ENCODE assay signal across 8 cellular contexts in the genomic region with DNA sequence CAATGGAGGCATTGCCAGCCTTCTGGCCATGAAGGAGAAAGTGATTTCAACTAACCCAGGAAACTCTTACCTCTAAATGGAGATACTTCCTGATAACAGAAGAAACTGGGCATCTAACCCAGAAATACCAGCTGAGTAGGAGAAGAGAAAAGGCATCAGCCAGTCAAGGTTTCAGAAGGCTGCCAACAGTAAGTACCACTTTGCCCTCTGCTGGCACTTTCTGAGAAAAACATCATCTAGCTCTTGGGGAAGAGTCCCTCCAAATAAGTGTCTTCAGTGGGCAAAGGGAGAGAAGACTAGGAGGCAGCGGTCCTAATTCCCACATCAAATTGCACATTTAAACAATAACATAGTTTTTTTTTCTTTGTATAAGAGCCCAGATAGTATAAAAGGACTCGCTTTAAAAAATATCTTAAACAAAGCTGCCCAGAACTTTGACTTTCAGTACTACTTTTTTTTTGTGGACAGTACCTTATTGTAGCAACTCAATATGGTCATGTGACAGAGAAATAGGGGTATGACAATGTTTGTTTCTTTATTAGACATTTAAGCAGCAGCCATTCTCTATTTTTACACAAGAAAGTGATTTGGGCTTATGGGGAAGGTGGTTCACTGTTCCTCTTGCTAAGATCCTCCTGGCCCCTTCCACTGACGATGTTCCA.
DNase-seq lines count a peak whose midpoint lies in the region; TF ChIP-seq lines count a peak whose summit lies in the region.

No MANE protein-coding gene starts in this region.

- H3K27ac Mint-ChIP-seq in activated T-helper 2 cell treated with anti-CD3 and anti-CD28 coated beads, Interferon-gamma antibody, Interleukin-2, Interleukin-4, amounts not matched to agents 10 μg/mL and 5 μg/mL and 100 μg/mL, durations not matched to agents 14 hours and 24 hours and 36 hours, result no peak overlapping the region

- no peak overlapping the region for H3K27ac ChIP-seq in 22Rv1
- no peak overlapping the region for H3K27ac ChIP-seq in prostate gland

- H3K27me3 Mint-ChIP-seq in activated T-helper 2 cell treated with anti-CD3 and anti-CD28 coated beads, Interferon-gamma antibody, Interleukin-2, Interleukin-4, amounts not matched to agents 10 μg/mL and 5 μg/mL and 100 μg/mL, durations not matched to agents 14 hours and 24 hours and 36 hours (ENCODE audit: low read depth), result peaks cover 4% of the 10 kb centered on the region

- H3K4me3 Mint-ChIP-seq in activated T-helper 2 cell treated with anti-CD3 and anti-CD28 coated beads, Interferon-gamma antibody, Interleukin-2, Interleukin-4, amounts not matched to agents 10 μg/mL and 5 μg/mL and 100 μg/mL, durations not matched to agents 14 hours and 24 hours and 36 hours (ENCODE audit: low read depth), result no peak overlapping the region

- no peaks in the 10 kb centered on the region for H3K36me3 Mint-ChIP-seq in activated T-helper 2 cell treated with anti-CD3 and anti-CD28 coated beads, Interferon-gamma antibody, Interleukin-2, Interleukin-4, amounts not matched to agents 10 μg/mL and 5 μg/mL and 100 μg/mL, durations not matched to agents 14 hours and 24 hours and 36 hours (ENCODE audit: low read depth)

- H3K9me3 Mint-ChIP-seq in activated T-helper 2 cell treated with anti-CD3 and anti-CD28 coated beads, Interferon-gamma antibody, Interleukin-2, Interleukin-4, amounts not matched to agents 10 μg/mL and 5 μg/mL and 100 μg/mL, durations not matched to agents 14 hours and 24 hours and 36 hours, result no peaks in the 10 kb centered on the region

- peak overlapping the region; percentile 59; the same call in 1 of the 2 replicates for H2AFZ ChIP-seq in Loucy (ENCODE audit: low read length)

- no peaks in the 10 kb centered on the region for H3K79me2 ChIP-seq in Loucy (ENCODE audit: insufficient read depth, low read length)

- H3K36me3 ChIP-seq in Loucy (ENCODE audit: insufficient read depth, low read length), result no peaks in the 10 kb centered on the region
- H3K36me3 ChIP-seq in prostate gland, result no peaks in the 10 kb centered on the region

- H3K4me3 ChIP-seq in GM12864 (ENCODE audit: low read depth, low read length) (no peak overlapping the region), Loucy (ENCODE audit: low read length, poor library complexity, severe bottlenecking) (no peak overlapping the region), foreskin fibroblast (ENCODE audit: low read depth in 1 of 2, low read length in 2 of 2) (no peak overlapping the region), prostate gland (no peak overlapping the region)

- no peaks in the 10 kb centered on the region for H3K9me2 ChIP-seq in Loucy (replicated peaks; ENCODE audit: low read depth, low read length)

- peak; percentile 15 for DNase-seq in GM12864 (ENCODE audit: low read depth)
- peak; percentile 43 for DNase-seq in HEK293T (ENCODE audit: extremely low spot score)
- DNase-seq in SK-N-DZ (ENCODE audit: low spot score), result peak; percentile 29
- DNase-seq in foreskin fibroblast, result peak; percentile 4 to 40
- peak; percentile 63 for DNase-seq in prostate gland (ENCODE audit: low spot score)
- DNase-seq in activated T-helper 2 cell treated with anti-CD3 and anti-CD28 coated beads, Interferon-gamma antibody, Interleukin-2, Interleukin-4, amounts not matched to agents 10 μg/mL and 5 μg/mL and 100 μg/mL, durations not matched to agents 14 hours and 24 hours and 36 hours (ENCODE audit: low spot score), result no peak

- H3K9me3 ChIP-seq in Loucy (ENCODE audit: insufficient read depth, low read depth, low read length) (no peaks in the 10 kb centered on the region), prostate gland (no peaks in the 10 kb centered on the region)

- H3K4me1 ChIP-seq in Loucy (ENCODE audit: insufficient read depth, low read length, poor library complexity, severe bottlenecking), result no peaks in the 10 kb centered on the region
- no peaks in the 10 kb centered on the region for H3K4me1 ChIP-seq in prostate gland (replicated peaks)

- 63% methylated on average over 3 of the region's 3 CpGs for WGBS in prostate gland

- intact Hi-C loops in prostate gland (cut with DNase I), result loop anchor here (5.0 kb wide), 2 partner anchors 259 to 314 kb away; no protein-coding TSS in a partner anchor
- intact Hi-C loops in activated T-helper 2 cell treated with anti-CD3 and anti-CD28 coated beads, Interferon-gamma antibody, Interleukin-2, Interleukin-4, amounts not matched to agents 10 μg/mL and 5 μg/mL and 100 μg/mL, durations not matched to agents 14 hours and 24 hours and 36 hours (cut with micrococcal nuclease), result loop anchor here (2.0 to 5.0 kb wide), 3 partner anchors 257 to 504 kb away; no protein-coding TSS in a partner anchor

- TF ChIP-seq CTCF in 22Rv1 (IDR thresholded peaks at IDR 0.05) (peak; percentile 89), GM12864 (IDR thresholded peaks at IDR 0.05; ENCODE audit: low read depth, low read length, missing control alignments) (peak; percentile 70), Loucy (conservative IDR thresholded peaks at IDR 0.05; ENCODE audit: low read length) (peak; percentile 79), foreskin fibroblast (IDR thresholded peaks at IDR 0.05; ENCODE audit: low read depth, low read length) (peak; percentile 44), prostate gland (IDR thresholded peaks at IDR 0.05) (peak; percentile 14 to 73 (median 54))

- POLR2A ChIA-PET in HEK293T (lab: Yijun Ruan, JAX), result no interaction called here

- no peaks in the 10 kb centered on the region for H4K20me1 ChIP-seq in Loucy (ENCODE audit: insufficient read depth, low read length, poor library complexity, severe bottlenecking)

- TF ChIP-seq POLR2A in prostate gland (IDR thresholded peaks at IDR 0.05), result no peak

- H3K4me1 Mint-ChIP-seq in activated T-helper 2 cell treated with anti-CD3 and anti-CD28 coated beads, Interferon-gamma antibody, Interleukin-2, Interleukin-4, amounts not matched to agents 10 μg/mL and 5 μg/mL and 100 μg/mL, durations not matched to agents 14 hours and 24 hours and 36 hours (ENCODE audit: low read depth), result peaks cover 3% of the 10 kb centered on the region

- H3K4me2 ChIP-seq in Loucy (ENCODE audit: low read depth, low read length, poor library complexity, severe bottlenecking), result no peak overlapping the region

- no peaks in the 10 kb centered on the region for H3F3A ChIP-seq in Loucy (ENCODE audit: low read depth)

- no peaks in the 10 kb centered on the region for H3K27me3 ChIP-seq in Loucy (ENCODE audit: insufficient read depth, low read length, poor library complexity, severe bottlenecking)
- no peaks in the 10 kb centered on the region for H3K27me3 ChIP-seq in prostate gland (replicated peaks; ENCODE audit: insufficient read depth)

- CTCF ChIA-PET in HEK293T (lab: Yijun Ruan, JAX), result interaction anchor here (0.6 to 1.0 kb wide), 6 partner anchors 15 to 503 kb away, joined by 3 to 5 read pairs (median 3); no protein-coding TSS in a partner anchor

- no peak overlapping the region for H3K9ac ChIP-seq in Loucy (ENCODE audit: low read depth, low read length, poor library complexity, severe bottlenecking)

TF ChIP-seq in HEK293T, 16 proteins besides CTCF, POLR2A, EP300 and RAD21:
- TF ChIP-seq FOXM1 (IDR thresholded peaks at IDR 0.05; ENCODE audit: borderline replicate concordance) (no peak), FOXA1 (IDR thresholded peaks at IDR 0.05) (no peak), SP1 (IDR thresholded peaks at IDR 0.05) (no peak), BHLHE40 (IDR thresholded peaks at IDR 0.05; ENCODE audit: borderline replicate concordance) (no peak)
